ENCODE assay signal across 8 cellular contexts in the genomic region with DNA sequence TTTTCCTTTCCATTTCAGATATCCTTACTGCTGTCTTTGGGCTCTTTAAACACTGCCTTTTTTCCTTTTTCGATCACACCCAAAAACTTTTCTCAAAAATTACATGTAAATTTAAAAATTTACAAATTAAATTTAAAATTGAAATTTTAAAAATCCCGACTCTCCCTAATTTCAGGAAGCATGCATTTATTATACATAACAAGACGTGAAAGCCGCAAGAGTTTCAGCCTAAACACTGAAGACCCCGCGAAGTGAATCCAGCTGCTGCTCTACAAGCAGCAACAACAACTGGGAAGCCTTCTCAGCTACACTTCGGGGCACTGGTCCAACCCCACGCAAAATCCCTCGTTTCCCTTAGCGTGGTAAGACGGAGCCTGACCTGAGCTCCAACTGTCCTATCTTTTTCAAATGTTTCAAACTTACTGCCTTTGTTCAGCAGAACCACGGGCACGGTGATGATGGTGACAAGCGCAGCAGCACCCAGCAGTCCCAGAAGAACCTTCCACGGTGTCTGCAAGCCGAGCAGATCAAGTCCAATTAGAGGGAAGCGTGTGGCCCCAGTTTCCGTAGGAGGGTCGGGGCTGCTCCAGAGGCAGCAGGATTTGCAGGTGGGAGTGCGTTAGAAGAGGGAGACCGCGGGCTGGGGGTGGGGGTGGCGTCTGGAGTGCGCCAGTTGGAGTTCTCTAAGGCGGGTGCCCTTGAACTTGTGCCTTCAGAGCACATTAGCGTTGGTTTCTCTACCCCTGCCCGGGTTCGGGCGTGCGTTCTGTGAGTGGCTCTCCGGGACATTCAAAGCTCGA. TPM values are rescaled to one million over a fixed set of nuclear protein-coding genes. Genes with fewer than 3 reads are reported as not detected.
DNase-seq lines count a peak whose midpoint lies in the region; ATAC-seq and TF ChIP-seq lines count a peak whose summit lies in the region.

No MANE protein-coding gene starts in this region.

- intact Hi-C loops in activated CD8-positive, alpha-beta T cell treated with anti-CD3 and anti-CD28 coated beads for 36 hours (cut with micrococcal nuclease) = no loop called here

- H3K79me2 ChIP-seq in osteoblast (ENCODE audit: insufficient read depth, low read length) = peaks cover 14% of the 10 kb centered on the region

- no peaks in the 10 kb centered on the region for H4K20me1 ChIP-seq in osteoblast (ENCODE audit: insufficient read depth, low read length)

- no peaks in the 10 kb centered on the region for H3K36me3 ChIP-seq in osteoblast (ENCODE audit: insufficient read depth, low read length)

- DNase-seq in activated CD8-positive, alpha-beta T cell treated with anti-CD3 and anti-CD28 coated beads for 36 hours = peak; percentile 36
- DNase-seq in fibroblast of villous mesenchyme (ENCODE audit: low read depth) (peak; percentile 44), osteoblast (ENCODE audit: insufficient read length, low spot score, missing footprints) (peak; percentile 65), SK-N-DZ (ENCODE audit: low spot score) (no peak), COR-L47 (lab: John Stamatoyannopoulos, UW) (no peak)

- H3K27ac Mint-ChIP-seq in activated CD8-positive, alpha-beta T cell treated with anti-CD3 and anti-CD28 coated beads for 36 hours = peak overlapping the region; percentile 89

- peaks cover 9% of the 10 kb centered on the region for H3K9me3 Mint-ChIP-seq in activated CD8-positive, alpha-beta T cell treated with anti-CD3 and anti-CD28 coated beads for 36 hours

- TF ChIP-seq CTCF in activated CD8-positive, alpha-beta T cell treated with anti-CD3 and anti-CD28 coated beads for 36 hours (IDR thresholded peaks at IDR 0.05) = no peak
- TF ChIP-seq CTCF in fibroblast of villous mesenchyme (IDR thresholded peaks at IDR 0.05; ENCODE audit: insufficient read depth, low read depth, low read length) (no peak), osteoblast (IDR thresholded peaks at IDR 0.05; ENCODE audit: extremely low read depth, low read depth, low read length) (no peak)

- H3K36me3 Mint-ChIP-seq in activated CD8-positive, alpha-beta T cell treated with anti-CD3 and anti-CD28 coated beads for 36 hours (ENCODE audit: low read depth) = peaks cover 34% of the 10 kb centered on the region

- H3K4me3 ChIP-seq in fibroblast of villous mesenchyme (ENCODE audit: low read depth, low read length) (peak overlapping the region; percentile 91), osteoblast (ENCODE audit: insufficient read depth, low read length) (peak overlapping the region; percentile 82)

- peak overlapping the region; percentile 91 for H3K4me2 ChIP-seq in osteoblast (ENCODE audit: insufficient read depth, low read length)

- H3K4me1 ChIP-seq in osteoblast (ENCODE audit: insufficient read depth, low read length) = peaks cover 60% of the 10 kb centered on the region

- ATAC-seq in HG03066 (IDR thresholded peaks at IDR 0.05; ENCODE audit: low read depth, unreplicated experiment) (peak; percentile 4), GM18511 (IDR thresholded peaks at IDR 0.05; ENCODE audit: unreplicated experiment) (no peak), HG02884 (IDR thresholded peaks at IDR 0.05; ENCODE audit: unreplicated experiment) (no peak)
- peak; percentile 18 for ATAC-seq in activated CD8-positive, alpha-beta T cell treated with anti-CD3 and anti-CD28 coated beads for 36 hours

- POLR2A ChIA-PET in activated CD8-positive, alpha-beta T cell treated with anti-CD3 and anti-CD28 coated beads for 36 hours (lab: Charles Lee) = interaction anchor here (0.6 to 5.9 kb wide), 10 partner anchors 13 to 117 kb away, joined by 3 to 65 read pairs (median 3); no protein-coding TSS in a partner anchor

- peak overlapping the region; percentile 27 for H3K27ac ChIP-seq in osteoblast (ENCODE audit: low read depth, low read length)

- peak overlapping the region; percentile 88 for H2AFZ ChIP-seq in osteoblast (ENCODE audit: low read length)

- H3K9me3 ChIP-seq in osteoblast (ENCODE audit: low read depth, low read length) = no peaks in the 10 kb centered on the region

- peaks cover 49% of the 10 kb centered on the region for H3K4me1 Mint-ChIP-seq in activated CD8-positive, alpha-beta T cell treated with anti-CD3 and anti-CD28 coated beads for 36 hours (ENCODE audit: low read depth)

- peak overlapping the region; percentile 88 for H3K4me3 Mint-ChIP-seq in activated CD8-positive, alpha-beta T cell treated with anti-CD3 and anti-CD28 coated beads for 36 hours

- H3K27me3 ChIP-seq in osteoblast (ENCODE audit: insufficient read depth, low read length) = no peaks in the 10 kb centered on the region

- H3K27me3 Mint-ChIP-seq in activated CD8-positive, alpha-beta T cell treated with anti-CD3 and anti-CD28 coated beads for 36 hours = no peaks in the 10 kb centered on the region

- CTCF ChIA-PET in activated CD8-positive, alpha-beta T cell treated with anti-CD3 and anti-CD28 coated beads for 36 hours (lab: Charles Lee) = interaction anchor here (0.8 to 4.8 kb wide), 10 partner anchors 13 to 126 kb away, joined by 3 to 26 read pairs (median 4); no protein-coding TSS in a partner anchor

RNA-seq across cellular contexts. Expression of a gene that starts 0.8 kb away (rescaled TPM):
- total RNA-seq in activated CD8-positive, alpha-beta T cell treated with anti-CD3 and anti-CD28 coated beads for 36 hours = 10 to 100 TPM; 25.9 to 26.4 TPM
- total RNA-seq in fibroblast of villous mesenchyme (58.6 and 130 TPM in 2 replicates), osteoblast (192 and 256 TPM in 2 replicates)
- not detected in 2 replicates for polyA plus RNA-seq in SK-N-DZ (2014; cell fraction: cytosol; rRNA removed)
- polyA plus RNA-seq in SK-N-DZ (2014; cell fraction: nucleus; rRNA removed) = not detected in 2 replicates

Comparison
In these comparisons a context has a peak if more than half of its experiments do, and no peak if none do; other contexts are left out.
1. ATAC-seq: peak in HG03066 (single experiment) and activated CD8-positive, alpha-beta T cell treated with anti-CD3 and anti-CD28 coated beads for 36 hours (single experiment); none in GM18511 (single experiment) and HG02884 (single experiment).
2. DNase-seq: peak in activated CD8-positive, alpha-beta T cell treated with anti-CD3 and anti-CD28 coated beads for 36 hours (single experiment), fibroblast of villous mesenchyme (single experiment) and osteoblast (single experiment); none in SK-N-DZ (single experiment) and COR-L47 (single experiment).